33 cellular contexts compared by ENCODE assay signal in genomic region chr16:68359398-68360191, GRCh38.
"Had no signal": no experiment of that assay in that cellular context is flagged by ENCODE, and none has a peak within 500 bp of the region (broad histone marks: within the 10 kb centered on the region; RNA-seq: fewer than 3 reads in every experiment).

No MANE protein-coding gene starts in this region.

- H3K9me3 Mint-ChIP-seq: activated B cell treated with CpG ODN at 0.5 μM for 24 hours; activated T-cell treated with anti-CD3 and anti-CD28 coated beads, Interleukin-2, amount 50 U/mL, for 72 hours; brain; immature natural killer cell; natural killer cell treated with Interleukin-12 subunit alpha and Interleukin-12 subunit beta and Interleukin-15 and Interleukin-18, amount 100 ng/mL, for 72 hours; stimulated activated naive B cell treated with anti-CD40 and anti-IgM and Interleukin-4, amounts not matched to agents 10 μg/mL and 1 μg/mL and 100 μg/mL, for 72 hours; T-helper 2 cell treated with Interferon-gamma antibody and Interleukin-4, amounts not matched to agents 5 μg/mL and 100 μg/mL, for 36 hours had no signal

- H3K4me3 Mint-ChIP-seq: activated B cell treated with CpG ODN at 0.5 μM for 24 hours; activated CD4-positive, alpha-beta T cell treated with anti-CD3 and anti-CD28 coated beads for 36 hours; activated naive CD8-positive, alpha-beta T cell; activated T-cell treated with anti-CD3 and anti-CD28 coated beads, Interleukin-2, amount 50 U/mL, for 72 hours; brain; immature natural killer cell; natural killer cell treated with Interleukin-12 subunit alpha and Interleukin-12 subunit beta and Interleukin-15 and Interleukin-18, amount 100 ng/mL, for 72 hours; stimulated activated naive B cell treated with anti-CD40 and anti-IgM and Interleukin-4, amounts not matched to agents 10 μg/mL and 1 μg/mL and 100 μg/mL, for 72 hours; T-helper 2 cell treated with Interferon-gamma antibody and Interleukin-4, amounts not matched to agents 5 μg/mL and 100 μg/mL, for 36 hours had no signal

- ATAC-seq: activated CD4-positive, alpha-beta T cell treated with anti-CD3 and anti-CD28 coated beads for 36 hours; activated T-cell treated with anti-CD3 and anti-CD28 coated beads, Interleukin-2, amount 50 U/mL, for 72 hours; gastroesophageal sphincter; lower lobe of right lung; natural killer cell treated with Interleukin-12 subunit alpha and Interleukin-12 subunit beta and Interleukin-15 and Interleukin-18, amount 100 ng/mL, for 72 hours; stimulated activated naive B cell treated with anti-CD40 and anti-IgM and Interleukin-4, amounts not matched to agents 10 μg/mL and 1 μg/mL and 100 μg/mL, for 72 hours had no signal

- H3K36me3 Mint-ChIP-seq: brain; natural killer cell treated with Interleukin-12 subunit alpha and Interleukin-12 subunit beta and Interleukin-15 and Interleukin-18, amount 100 ng/mL, for 72 hours had no signal

- H3K27ac ChIP-seq: ascending aorta, cardiac muscle cell, coronary artery, gastroesophageal sphincter, lower lobe of right lung, sigmoid colon, stomach, thyroid gland, upper lobe of left lung, vagina had no signal

- H3K4me3 ChIP-seq: ascending aorta, cardiac muscle cell, coronary artery, dorsolateral prefrontal cortex, gastroesophageal sphincter, lower lobe of right lung, sigmoid colon, stomach, thyroid gland, upper lobe of left lung, vagina had no signal

- DNase-seq: activated B cell treated with CpG ODN at 0.5 μM for 24 hours; activated CD4-positive, alpha-beta T cell treated with anti-CD3 and anti-CD28 coated beads for 36 hours; activated CD4-positive, alpha-beta T cell treated with anti-CD3 and anti-CD28 coated beads, Interleukin-2, amount 50 U/mL, for 4 hours; activated naive CD4-positive, alpha-beta T cell treated with Interleukin-2 at 50 U/mL for 16 hours; activated T-cell treated with anti-CD3 and anti-CD28 coated beads for 4 hours; activated T-cell treated with anti-CD3 and anti-CD28 coated beads, Interleukin-2, amount 50 U/mL, for 72 hours; dorsolateral prefrontal cortex; effector memory CD4-positive, alpha-beta T cell; erythroblast; head of caudate nucleus; hypothalamus; immature natural killer cell; kidney; lower lobe of right lung; mesendoderm; sigmoid colon; small intestine; stimulated activated CD4-positive, alpha-beta T cell treated with anti-CD3 and anti-CD28 coated beads, Interleukin-1b, Interleukin-23, amount 100 ng/mL, for 48 hours; stimulated activated CD4-positive, alpha-beta T cell treated with anti-CD3 and anti-CD28 coated beads, Interleukin-4, amount 100 ng/mL, for 4 hours; stimulated activated CD8-positive, alpha-beta memory T cell treated with anti-CD3 and anti-CD28 coated beads, Interleukin-4, amount 100 ng/mL, for 48 hours; stimulated activated naive B cell treated with anti-CD40 and anti-IgM and Interleukin-4, amounts not matched to agents 10 μg/mL and 1 μg/mL and 100 μg/mL, for 72 hours; stomach; thyroid gland; upper lobe of left lung had no signal

- H3K4me1 ChIP-seq: ascending aorta had no signal

- H3K27ac Mint-ChIP-seq: activated B cell treated with CpG ODN at 0.5 μM for 24 hours; activated CD4-positive, alpha-beta T cell treated with anti-CD3 and anti-CD28 coated beads for 36 hours; activated naive CD8-positive, alpha-beta T cell; activated T-cell treated with anti-CD3 and anti-CD28 coated beads, Interleukin-2, amount 50 U/mL, for 72 hours; natural killer cell treated with Interleukin-12 subunit alpha and Interleukin-12 subunit beta and Interleukin-15 and Interleukin-18, amount 100 ng/mL, for 72 hours; stimulated activated naive B cell treated with anti-CD40 and anti-IgM and Interleukin-4, amounts not matched to agents 10 μg/mL and 1 μg/mL and 100 μg/mL, for 72 hours; T-helper 2 cell treated with Interferon-gamma antibody and Interleukin-4, amounts not matched to agents 5 μg/mL and 100 μg/mL, for 36 hours had no signal

- H3K27me3 ChIP-seq: ascending aorta, cardiac muscle cell, dorsolateral prefrontal cortex, thyroid gland, upper lobe of left lung, vagina had no signal

- H3K9me3 ChIP-seq: ascending aorta, gastroesophageal sphincter, lower lobe of right lung, sigmoid colon, stomach, thyroid gland, upper lobe of left lung, vagina had no signal
